8 cellular contexts compared by ENCODE assay signal in the genomic region with DNA sequence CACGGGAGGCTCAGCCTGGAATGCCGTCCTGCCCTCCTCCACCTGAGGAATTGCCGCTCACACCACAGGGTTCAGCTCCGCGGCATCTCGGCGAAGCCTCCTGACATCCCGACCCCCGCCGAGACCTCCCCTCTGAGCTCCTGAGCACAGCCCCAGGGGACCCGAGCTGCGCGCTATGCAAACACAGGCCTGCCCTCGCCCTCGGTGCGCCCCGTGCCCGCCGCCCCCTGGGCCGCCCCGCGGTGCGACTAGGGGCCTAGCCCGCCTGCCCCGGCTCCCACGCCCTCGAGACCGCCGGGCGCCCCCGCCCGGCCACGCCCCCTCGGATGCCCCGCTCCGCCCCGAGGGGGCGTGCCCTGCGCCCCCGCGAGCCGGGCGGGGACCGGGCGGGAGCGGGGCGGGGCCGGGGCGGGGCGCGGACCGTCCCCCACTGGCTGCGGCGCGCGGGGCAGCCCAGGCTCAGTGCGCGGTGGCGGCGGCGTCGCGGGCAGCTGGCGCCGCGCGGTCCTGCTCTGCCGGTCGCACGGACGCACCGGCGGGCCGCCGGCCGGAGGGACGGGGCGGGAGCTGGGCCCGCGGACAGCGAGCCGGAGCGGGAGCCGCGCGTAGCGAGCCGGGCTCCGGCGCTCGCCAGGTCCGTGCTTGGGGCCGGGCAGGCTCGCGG. TPM values are rescaled to one million over a fixed set of nuclear protein-coding genes. Genes with fewer than 3 reads are reported as not detected.
DNase-seq lines count a peak whose midpoint lies in the region; ATAC-seq and TF ChIP-seq lines count a peak whose summit lies in the region.

A gene (plus strand): TSS at position 462 of the 664 bp plus-strand sequence. CDS start 642 bp downstream, outside the sequence.

- H3K4me1 Mint-ChIP-seq in CD8-positive, alpha-beta memory T cell = no peaks in the 10 kb centered on the region
- peaks cover 2% of the 10 kb centered on the region for H3K4me1 Mint-ChIP-seq in activated naive CD4-positive, alpha-beta T cell treated with anti-CD3 and anti-CD28 coated beads, Interleukin-2, amount 10 ng/mL, durations not matched to agents 7 days and 5 days

- H3K4me1 ChIP-seq in CD8-positive, alpha-beta memory T cell (ENCODE audit: insufficient read depth, low read length) = peaks cover 12% of the 10 kb centered on the region
- H3K4me1 ChIP-seq in right cardiac atrium (ENCODE audit: control insufficient read depth, insufficient read depth, low read length) = no peaks in the 10 kb centered on the region
- H3K4me1 ChIP-seq in sigmoid colon = peaks cover 0 to 27% (median 22%) of the 10 kb centered on the region in 4 donors

- intact Hi-C loops in right cardiac atrium (cut with DNase I) = no loop called here
- intact Hi-C loops in sigmoid colon (cut with DNase I) = no loop called here

- no peak within 1 kb of the TSS for H3K27ac ChIP-seq in CD8-positive, alpha-beta memory T cell (ENCODE audit: low read depth, low read length)
- H3K27ac ChIP-seq in right cardiac atrium (ENCODE audit: low read length) = no peak within 1 kb of the TSS
- peak within 1 kb of the TSS in 1 of 4 donors; percentile 22 for H3K27ac ChIP-seq in sigmoid colon

- TF ChIP-seq POLR2A in sigmoid colon (IDR thresholded peaks at IDR 0.05) = no peak

- POLR2A ChIA-PET in CD8-positive, alpha-beta memory T cell (lab: Charles Lee) = no interaction called here

- TF ChIP-seq CTCF in sigmoid colon (IDR thresholded peaks at IDR 0.05) = no peak

- no peaks in the 10 kb centered on the region for H3K36me3 ChIP-seq in CD8-positive, alpha-beta memory T cell (ENCODE audit: insufficient read depth, low read length)
- no peaks in the 10 kb centered on the region for H3K36me3 ChIP-seq in sigmoid colon

- no peak within 1 kb of the TSS for H3K4me3 ChIP-seq in CD8-positive, alpha-beta memory T cell (ENCODE audit: low read length)
- H3K4me3 ChIP-seq in right cardiac atrium (ENCODE audit: low read length) = peak within 1 kb of the TSS; percentile 78
- H3K4me3 ChIP-seq in sigmoid colon = peak within 1 kb of the TSS in 3 of 4 donors; percentile 46 to 52 (median 50)

- no peaks in the 10 kb centered on the region for H3K9me3 ChIP-seq in CD8-positive, alpha-beta memory T cell (ENCODE audit: low read length)
- no peaks in the 10 kb centered on the region for H3K9me3 ChIP-seq in right cardiac atrium (ENCODE audit: control insufficient read depth, low read length)
- no peaks in the 10 kb centered on the region for H3K9me3 ChIP-seq in sigmoid colon

- CTCF ChIA-PET in CD8-positive, alpha-beta memory T cell (lab: Charles Lee) = no interaction called here
- CTCF ChIA-PET in activated naive CD4-positive, alpha-beta T cell treated with anti-CD3 and anti-CD28 coated beads, Interleukin-2, amount 10 ng/mL, durations not matched to agents 7 days and 5 days (lab: Charles Lee) = interaction anchor here (1.6 kb wide), 1 partner anchor 16 kb away, joined by 5 read pairs; no protein-coding TSS in a partner anchor

- H3K9me3 Mint-ChIP-seq in CD8-positive, alpha-beta memory T cell = no peaks in the 10 kb centered on the region
- no peaks in the 10 kb centered on the region for H3K9me3 Mint-ChIP-seq in activated naive CD4-positive, alpha-beta T cell treated with anti-CD3 and anti-CD28 coated beads, Interleukin-2, amount 10 ng/mL, durations not matched to agents 7 days and 5 days

- no peaks in the 10 kb centered on the region for H3K36me3 Mint-ChIP-seq in CD8-positive, alpha-beta memory T cell
- no peaks in the 10 kb centered on the region for H3K36me3 Mint-ChIP-seq in activated naive CD4-positive, alpha-beta T cell treated with anti-CD3 and anti-CD28 coated beads, Interleukin-2, amount 10 ng/mL, durations not matched to agents 7 days and 5 days

- ATAC-seq in GM21723 (IDR thresholded peaks at IDR 0.05; ENCODE audit: unreplicated experiment) (peak; percentile 54), right cardiac atrium (peak; percentile 73 to 86), GM18870 (IDR thresholded peaks at IDR 0.05; ENCODE audit: unreplicated experiment) (no peak)

- peak within 1 kb of the TSS in 1 of 8 donors; percentile 41 for H3K27ac Mint-ChIP-seq in CD8-positive, alpha-beta memory T cell
- H3K27ac Mint-ChIP-seq in activated naive CD4-positive, alpha-beta T cell treated with anti-CD3 and anti-CD28 coated beads, Interleukin-2, amount 10 ng/mL, durations not matched to agents 7 days and 5 days = no peak within 1 kb of the TSS

- peaks cover 15 to 17% of the 10 kb centered on the region in 2 donors for H3K27me3 Mint-ChIP-seq in CD8-positive, alpha-beta memory T cell
- H3K27me3 Mint-ChIP-seq in activated naive CD4-positive, alpha-beta T cell treated with anti-CD3 and anti-CD28 coated beads, Interleukin-2, amount 10 ng/mL, durations not matched to agents 7 days and 5 days = peaks cover 70% of the 10 kb centered on the region

- 3% methylated on average over 95 of the region's 95 CpGs for WGBS in right cardiac atrium
- WGBS in sigmoid colon, 2 donors = 1 to 2% methylated on average over 95 of the region's 95 CpGs

- peak within 1 kb of the TSS; percentile 19 to 61 (median 55) for H3K4me3 Mint-ChIP-seq in CD8-positive, alpha-beta memory T cell
- peak within 1 kb of the TSS; percentile 33 for H3K4me3 Mint-ChIP-seq in activated naive CD4-positive, alpha-beta T cell treated with anti-CD3 and anti-CD28 coated beads, Interleukin-2, amount 10 ng/mL, durations not matched to agents 7 days and 5 days

- H3K27me3 ChIP-seq in CD8-positive, alpha-beta memory T cell (ENCODE audit: insufficient read depth, low read length, poor library complexity, severe bottlenecking) = peaks cover 18% of the 10 kb centered on the region
- H3K27me3 ChIP-seq in right cardiac atrium (ENCODE audit: control insufficient read depth, insufficient read depth) = no peaks in the 10 kb centered on the region
- peaks cover 32 to 50% (median 47%) of the 10 kb centered on the region in 3 donors for H3K27me3 ChIP-seq in sigmoid colon

- DNase-seq in CD8-positive, alpha-beta memory T cell = peak in 4 of 5 donors; percentile 10 to 31 (median 18)
- peak; percentile 74 for DNase-seq in OCI-M1 (lab: John Stamatoyannopoulos, UW)
- peak; percentile 49 for DNase-seq in activated naive CD4-positive, alpha-beta T cell treated with anti-CD3 and anti-CD28 coated beads, Interleukin-2, amount 10 ng/mL, durations not matched to agents 7 days and 5 days
- peak in 2 of 3 donors; percentile 56 to 80 for DNase-seq in right cardiac atrium
- no peak for DNase-seq in sigmoid colon
- DNase-seq in DMS114 treated with DMSO at 0.1 percent for 48 hours (lab: John Stamatoyannopoulos, UW; ENCODE audit: unreplicated experiment) = no peak

- TF ChIP-seq EP300 in sigmoid colon (IDR thresholded peaks at IDR 0.05) = no peak

RNA-seq across cellular contexts. Expression of the gene that starts here (rescaled TPM):
- total RNA-seq in CD8-positive, alpha-beta memory T cell = under 1 TPM in 1 of 2 experiments, not detected in 1; 0.07 TPM
- polyA plus RNA-seq in CD8-positive, alpha-beta memory T cell = not detected
- total RNA-seq in right cardiac atrium (10 to 100 TPM in 1 of 4 donors, 1 to 10 TPM in 3; 6.4 to 17.5 (median 8.8) TPM), sigmoid colon (under 1 TPM; 0.16 to 0.83 (median 0.56) TPM)
- polyA plus RNA-seq in right cardiac atrium (4.5 TPM), sigmoid colon (10 to 100 TPM in 1 of 3 donors, 1 to 10 TPM in 2; 3.7 to 14.0 (median 6.0) TPM)

Comparison
In these comparisons a context has a peak if more than half of its experiments do, and no peak if none do; other contexts are left out.
1. RNA of the gene that starts here (total RNA-seq): 6.4 to 17.5 TPM in right cardiac atrium; 0.16 to 0.83 TPM in sigmoid colon and 0.07 TPM in CD8-positive, alpha-beta memory T cell; every median in the first group is over 4 times any median in the second.
2. Peak in DNase-seq in CD8-positive, alpha-beta memory T cell; RNA of the gene not detected or under 1 TPM.
3. DNase-seq: peak in OCI-M1 (single experiment), activated naive CD4-positive, alpha-beta T cell treated with anti-CD3 and anti-CD28 coated beads, Interleukin-2, amount 10 ng/mL, durations not matched to agents 7 days and 5 days (single experiment) and right cardiac atrium (2 of 3); none in sigmoid colon (single experiment) and DMS114 treated with DMSO at 0.1 percent for 48 hours (single experiment).